35 cellular contexts compared by ENCODE assay signal in the genomic region with DNA sequence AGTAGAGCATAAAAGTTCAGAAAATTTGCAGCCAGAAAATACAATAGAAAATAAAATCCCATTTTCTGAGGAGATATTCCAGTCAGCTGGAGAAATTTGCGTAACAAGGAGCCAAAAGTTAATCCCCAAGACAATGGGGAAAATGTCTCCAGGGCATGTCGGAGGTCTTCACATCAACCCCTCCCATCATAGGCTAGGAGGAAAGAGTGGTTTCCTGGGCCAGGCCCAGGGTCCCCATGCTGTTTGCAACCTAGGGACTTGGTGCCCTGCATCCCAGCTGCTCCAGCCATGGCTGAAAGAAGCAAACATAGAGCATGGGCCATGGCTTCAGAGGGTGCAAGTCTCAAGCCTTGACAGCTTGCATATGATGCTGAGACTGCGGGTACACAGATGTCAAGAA.
"Had no signal": no experiment of that assay in that cellular context is flagged by ENCODE, and none has a peak within 500 bp of the region (broad histone marks: within the 10 kb centered on the region; RNA-seq: fewer than 3 reads in every experiment).

No MANE protein-coding gene starts in this region.

- DNase-seq: Karpas-422, Kasumi-1, MG63, MM.1S, MV-4-11, NCI-H1048, NCI-H1092, NCI-H1092 treated with DMSO at 0.1 percent for 48 hours, NCI-H1105, NCI-H1105 treated with DMSO at 0.1 percent for 48 hours, NCI-H1417, NCI-H1417 treated with DMSO at 0.1 percent for 48 hours, NCI-H1436, NCI-H1436 treated with DMSO at 0.1 percent for 48 hours, NCI-H146, NCI-H1694, NCI-H1694 treated with DMSO at 0.1 percent for 48 hours, NCI-H187, NCI-H187 treated with DMSO at 0.1 percent for 48 hours, NCI-H1930, NCI-H2029, NCI-H2029 treated with DMSO at 0.1 percent for 48 hours, NCI-H2081, NCI-H2081 treated with DMSO at 0.1 percent for 48 hours, NCI-H2107, NCI-H2171, NCI-H2171 treated with DMSO at 0.1 percent for 48 hours, NCI-H2227 treated with DMSO at 0.1 percent for 48 hours, NCI-H226, NCI-H345, NCI-H446, NCI-H446 treated with DMSO at 0.1 percent for 48 hours, NCI-H510A, NCI-H510A treated with DMSO at 0.1 percent for 48 hours, NCI-H524 had no signal

- H3K36me3 ChIP-seq: MG63 had no signal

- H3K4me3 ChIP-seq: MG63 had no signal

- H3K9me3 ChIP-seq: MG63 had no signal
